7 cellular contexts compared by ENCODE assay signal in genomic region chr20:32407131-32407760, GRCh38. TPM values are rescaled to one million over a fixed set of nuclear protein-coding genes. Genes with fewer than 3 reads are reported as not detected.
DNase-seq lines count a peak whose midpoint lies in the region; ATAC-seq lines count a peak whose summit lies in the region.
"Not testable (repeated sequence)": the region's sequence is repeated elsewhere in the genome, so short reads cannot be mapped to it uniquely, and the experiment has no call there.

No MANE protein-coding gene starts in this region.

- DNase-seq in T-cell: peak; percentile 22 to 83 (median 64)
- DNase-seq in activated CD4-positive, alpha-beta T cell treated with anti-CD3 and anti-CD28 coated beads, Interleukin-2, amount 50 U/mL, for 1 hour: peak; percentile 59
- DNase-seq in activated T-cell treated with anti-CD3 and anti-CD28 coated beads for 4 hours: peak; percentile 51
- peak; percentile 76 for DNase-seq in activated naive CD4-positive, alpha-beta T cell treated with anti-CD3 and anti-CD28 coated beads for 36 hours
- peak; percentile 44 to 49 (median 49) for DNase-seq in immature natural killer cell
- DNase-seq in stimulated activated CD4-positive, alpha-beta T cell treated with anti-CD3 and anti-CD28 coated beads, Interleukin-1b, Interleukin-23, amount 100 ng/mL, for 4 hours (ENCODE audit: low read depth in 2 of 2): peak; percentile 20 to 54
- DNase-seq in stimulated activated CD8-positive, alpha-beta memory T cell treated with anti-CD3 and anti-CD28 coated beads, Interleukin-15, amount 100 ng/mL, for 48 hours (ENCODE audit: low read depth in 2 of 2): peak; percentile 60 to 64

- POLR2A ChIA-PET in T-cell (lab: Charles Lee): not testable (repeated sequence)

- not testable (repeated sequence) for H3K9me3 Mint-ChIP-seq in T-cell; activated naive CD4-positive, alpha-beta T cell treated with anti-CD3 and anti-CD28 coated beads for 36 hours; immature natural killer cell

- H3K4me1 Mint-ChIP-seq in T-cell: peaks cover 67 to 75% (median 70%) of the 10 kb centered on the region in 3 donors
- H3K4me1 Mint-ChIP-seq in activated naive CD4-positive, alpha-beta T cell treated with anti-CD3 and anti-CD28 coated beads for 36 hours (ENCODE audit: low read depth): peaks cover 50% of the 10 kb centered on the region
- H3K4me1 Mint-ChIP-seq in immature natural killer cell: peaks cover 30 to 38% of the 10 kb centered on the region in 2 donors

- intact Hi-C loops in activated naive CD4-positive, alpha-beta T cell treated with anti-CD3 and anti-CD28 coated beads for 36 hours (cut with micrococcal nuclease): loop anchor here (2.0 kb wide), 1 partner anchor 40 kb away; no protein-coding TSS in a partner anchor

- H3K27ac Mint-ChIP-seq in T-cell: peak overlapping the region; percentile 75 to 94
- H3K27ac Mint-ChIP-seq in activated naive CD4-positive, alpha-beta T cell treated with anti-CD3 and anti-CD28 coated beads for 36 hours: peak overlapping the region; percentile 58
- peak overlapping the region; percentile 28 to 90 (median 74) for H3K27ac Mint-ChIP-seq in immature natural killer cell

- not testable (repeated sequence) for H3K27me3 Mint-ChIP-seq in T-cell; activated naive CD4-positive, alpha-beta T cell treated with anti-CD3 and anti-CD28 coated beads for 36 hours (ENCODE audit: low read depth); immature natural killer cell (ENCODE audit: low read depth in 3 of 3)

- H3K4me3 Mint-ChIP-seq in T-cell: peak overlapping the region; percentile 56 to 69 (median 59)
- H3K4me3 Mint-ChIP-seq in activated naive CD4-positive, alpha-beta T cell treated with anti-CD3 and anti-CD28 coated beads for 36 hours: peak overlapping the region; percentile 49
- peak overlapping the region; percentile 47 to 78 (median 64) for H3K4me3 Mint-ChIP-seq in immature natural killer cell

- ATAC-seq in T-cell (replicated peaks in 1 of 4): peak; percentile 99 to 100 (median 100)

- CTCF ChIA-PET in T-cell (lab: Charles Lee): not testable (repeated sequence)
- CTCF ChIA-PET in activated naive CD4-positive, alpha-beta T cell treated with anti-CD3 and anti-CD28 coated beads for 36 hours (lab: Charles Lee): interaction anchor here (1.1 to 1.9 kb wide), 2 partner anchors 27 to 371 kb away, joined by 3 to 8 read pairs; no protein-coding TSS in a partner anchor

- peaks cover 12% of the 10 kb centered on the region for H3K36me3 Mint-ChIP-seq in T-cell
- peaks cover 19% of the 10 kb centered on the region for H3K36me3 Mint-ChIP-seq in activated naive CD4-positive, alpha-beta T cell treated with anti-CD3 and anti-CD28 coated beads for 36 hours (ENCODE audit: low read depth)
- H3K36me3 Mint-ChIP-seq in immature natural killer cell: not testable (repeated sequence)

RNA-seq across cellular contexts. Expression of gene ASXL1, which starts 49.1 kb away (rescaled TPM):
- total RNA-seq in T-cell: 100 to 1,000 TPM; 122 to 204 (median 137) TPM
- 100 to 1,000 TPM; 155 to 162 TPM for total RNA-seq in activated naive CD4-positive, alpha-beta T cell treated with anti-CD3 and anti-CD28 coated beads for 36 hours
- 10 to 100 TPM in 1 of 3 donors, 1 to 10 TPM in 2; 2.9 to 11.0 (median 5.3) TPM for polyA plus RNA-seq in immature natural killer cell

Comparison
In these comparisons a context has a peak if more than half of its experiments do, and no peak if none do; other contexts are left out.
1. Peak in every context shown above with its lines: DNase-seq and ATAC-seq.